Comparison of ENCODE assay signal across 23 cellular contexts in the genomic region with DNA sequence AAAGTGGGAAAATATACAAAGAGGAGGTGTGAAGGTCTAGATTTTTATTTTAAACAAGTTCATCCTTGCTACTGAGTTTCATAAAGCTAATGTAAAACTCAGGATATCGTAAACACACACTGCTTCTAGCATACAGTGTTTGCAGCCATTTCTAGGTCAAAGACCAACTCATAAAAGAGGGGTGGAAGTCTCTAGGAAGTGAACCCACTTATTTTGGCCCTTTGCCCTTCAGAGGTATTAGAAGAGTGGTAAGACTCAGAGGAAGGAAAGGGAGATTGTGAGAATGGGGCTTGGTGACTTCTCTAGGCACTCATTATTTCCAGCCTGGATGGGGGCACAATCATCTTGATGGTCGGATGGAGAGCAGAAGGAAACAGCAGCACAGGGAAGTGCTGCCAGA.
DNase-seq lines count a peak whose midpoint lies in the region; ATAC-seq, FAIRE-seq and TF ChIP-seq lines count a peak whose summit lies in the region.
"Had no signal": no experiment of that assay in that cellular context is flagged by ENCODE, and none has a peak within 500 bp of the region (broad histone marks: within the 10 kb centered on the region; RNA-seq: fewer than 3 reads in every experiment).

No MANE protein-coding gene starts in this region.

- no peaks in the 10 kb centered on the region for H3K79me2 ChIP-seq in HCT116 (ENCODE audit: insufficient read depth, low read length)
- no peaks in the 10 kb centered on the region for H3K79me2 ChIP-seq in OCI-LY3 (ENCODE audit: low read length)
- no peaks in the 10 kb centered on the region for H3K79me2 ChIP-seq in endothelial cell of umbilical vein (ENCODE audit: control insufficient read depth, insufficient read depth, low read length)
- H3K79me2 ChIP-seq in osteoblast (ENCODE audit: insufficient read depth, low read length) = no peaks in the 10 kb centered on the region

- CTCF ChIA-PET in HCT116 (lab: Charles Lee) (interaction anchor here (0.7 kb wide), 1 partner anchor 302 kb away, joined by 3 read pairs; no protein-coding TSS in a partner anchor), endothelial cell of umbilical vein (lab: Charles Lee) (interaction anchor here (1.5 to 2.1 kb wide), 3 partner anchors 10 to 243 kb away, joined by 4 to 12 read pairs (median 7); no protein-coding TSS in a partner anchor)
- CTCF ChIA-PET in activated CD4-positive, alpha-beta T cell treated with anti-CD3 and anti-CD28 coated beads for 36 hours (lab: Charles Lee) = no interaction called here

- POLR2A ChIA-PET in HCT116 (lab: Charles Lee) = no interaction called here
- POLR2A ChIA-PET in endothelial cell of umbilical vein (lab: Charles Lee) = no interaction called here
- POLR2A ChIA-PET in activated CD4-positive, alpha-beta T cell treated with anti-CD3 and anti-CD28 coated beads for 36 hours (lab: Charles Lee) = no interaction called here

- H3K9ac ChIP-seq in HCT116 (ENCODE audit: low read length) (no peak overlapping the region), OCI-LY3 (ENCODE audit: low read length) (no peak overlapping the region), endothelial cell of umbilical vein (replicated peaks; ENCODE audit: extremely low read depth, insufficient read depth, low read length) (no peak overlapping the region), kidney (ENCODE audit: low read length in 2 of 2) (no peak overlapping the region)

- dilution Hi-C loops in endothelial cell of umbilical vein (cut with MboI; ENCODE audit: extremely low pct_ligation_motif_present, low sequenced_read_pairs) = loop anchor here (25.0 kb wide), 1 partner anchor 228 kb away; no protein-coding TSS in a partner anchor

- H3K4me1 ChIP-seq in HCT116 (ENCODE audit: control insufficient read depth in 1 of 2, insufficient read depth in 2 of 2, low read length in 2 of 2) (no peaks in the 10 kb centered on the region; a peak in 1 of 4 replicates), OCI-LY3 (ENCODE audit: low read length) (peaks cover 14% of the 10 kb centered on the region), endothelial cell of umbilical vein (ENCODE audit: control insufficient read depth, extremely low read depth, insufficient read depth, low read length) (peaks cover 42% of the 10 kb centered on the region), osteoblast (ENCODE audit: insufficient read depth, low read length) (peaks cover 15% of the 10 kb centered on the region), kidney (ENCODE audit: control insufficient read depth in 1 of 2, insufficient read depth in 1 of 2, low read depth in 1 of 2, low read length in 2 of 2) (peaks cover 2 to 5% of the 10 kb centered on the region in 2 donors)

- H3K36me3 Mint-ChIP-seq in activated CD4-positive, alpha-beta T cell treated with anti-CD3 and anti-CD28 coated beads for 36 hours (ENCODE audit: low read depth) = no peaks in the 10 kb centered on the region
- H3K36me3 Mint-ChIP-seq: CD8-positive, alpha-beta memory T cell had no signal

- RAD21 ChIA-PET in HCT116 (lab: Charles Lee; ENCODE audit: low non-redundant PET in 1 of 2, low total read pairs in 2 of 2, uncharacterized antibody in 2 of 2, unreplicated experiment in 2 of 2) = no interaction called here

- intact Hi-C loops in HCT116 (cut with micrococcal nuclease) = no loop called here
- intact Hi-C loops in endothelial cell of umbilical vein (cut with micrococcal nuclease) = no loop called here
- intact Hi-C loops in activated CD4-positive, alpha-beta T cell treated with anti-CD3 and anti-CD28 coated beads for 36 hours (cut with DNase I, micrococcal nuclease) = no loop called here
- intact Hi-C loops in kidney (cut with DNase I) = no loop called here

- H3K36me3 ChIP-seq in HCT116 (ENCODE audit: control insufficient read depth in 1 of 2, insufficient read depth in 2 of 2, low read length in 2 of 2) (no peaks in the 10 kb centered on the region), OCI-LY3 (replicated peaks; ENCODE audit: low read depth, low read length) (no peaks in the 10 kb centered on the region), endothelial cell of umbilical vein (ENCODE audit: control insufficient read depth in 2 of 2, extremely low read depth in 1 of 2, insufficient read depth in 2 of 2, low read length in 2 of 2) (no peaks in the 10 kb centered on the region), osteoblast (ENCODE audit: insufficient read depth, low read length) (no peaks in the 10 kb centered on the region), kidney (ENCODE audit: control insufficient read depth in 1 of 2, insufficient read depth in 2 of 2, low read length in 2 of 2) (no peaks in the 10 kb centered on the region)

- no peak for TF ChIP-seq CTCF in HCT116 (IDR thresholded peaks at IDR 0.05 in 2 of 3, conservative IDR thresholded peaks at IDR 0.05 in 1 of 3; ENCODE audit: borderline replicate concordance in 1 of 3, insufficient read depth in 1 of 3, low read depth in 2 of 3, low read length in 2 of 3)
- TF ChIP-seq CTCF in OCI-LY3 (IDR thresholded peaks at IDR 0.05; ENCODE audit: low read depth, low read length) = no peak
- TF ChIP-seq CTCF in endothelial cell of umbilical vein (IDR thresholded peaks at IDR 0.05; ENCODE audit: extremely low read depth in 1 of 2, insufficient read depth in 1 of 2, low read depth in 1 of 2, low read length in 2 of 2) = no peak
- TF ChIP-seq CTCF in osteoblast (IDR thresholded peaks at IDR 0.05; ENCODE audit: extremely low read depth, low read depth, low read length) = no peak
- TF ChIP-seq CTCF in kidney (IDR thresholded peaks at IDR 0.05; ENCODE audit: borderline replicate concordance, extremely low read depth, insufficient read depth) = no peak

- H3K4me3 ChIP-seq in HCT116 (replicated peaks in 1 of 2; ENCODE audit: low read depth in 1 of 2, low read length in 2 of 2) (no peak overlapping the region), OCI-LY3 (ENCODE audit: low read length) (no peak overlapping the region), endothelial cell of umbilical vein (replicated peaks in 1 of 3; ENCODE audit: insufficient read depth in 1 of 3, low read depth in 1 of 3, low read length in 3 of 3) (no peak overlapping the region), osteoblast (ENCODE audit: insufficient read depth, low read length) (no peak overlapping the region), kidney (ENCODE audit: low read length in 2 of 2) (no peak overlapping the region)
- H3K4me3 ChIP-seq: K562 had no signal

- no peak overlapping the region for H3K27ac Mint-ChIP-seq in activated CD4-positive, alpha-beta T cell treated with anti-CD3 and anti-CD28 coated beads for 36 hours
- H3K27ac Mint-ChIP-seq: CD8-positive, alpha-beta memory T cell had no signal

- no peak for TF ChIP-seq POLR2A in HCT116 (IDR thresholded peaks at IDR 0.05; ENCODE audit: borderline replicate concordance, extremely low read depth, insufficient read depth, insufficient read length)
- no peak for TF ChIP-seq POLR2A in endothelial cell of umbilical vein (IDR thresholded peaks at IDR 0.05; ENCODE audit: low read depth, low read length)

- no TSS peak for BruUV-seq in HCT116 (replicated peaks; lab: Mats Ljungman, UMichigan)
- no TSS peak for BruUV-seq in endothelial cell of umbilical vein (replicated peaks; lab: Mats Ljungman, UMichigan)

- H3K9me3 Mint-ChIP-seq in activated CD4-positive, alpha-beta T cell treated with anti-CD3 and anti-CD28 coated beads for 36 hours (ENCODE audit: low read depth) = no peaks in the 10 kb centered on the region

- ATAC-seq in HCT116 (no peak), GM18868 (IDR thresholded peaks at IDR 0.05; ENCODE audit: unreplicated experiment) (no peak)
- ATAC-seq in activated CD4-positive, alpha-beta T cell treated with anti-CD3 and anti-CD28 coated beads for 36 hours = no peak
- ATAC-seq: K562 had no signal

- no peak overlapping the region for H2AFZ ChIP-seq in HCT116 (ENCODE audit: low read depth, low read length, poor library complexity, severe bottlenecking)
- no peak overlapping the region for H2AFZ ChIP-seq in OCI-LY3 (ENCODE audit: low read depth, low read length)
- H2AFZ ChIP-seq in endothelial cell of umbilical vein (ENCODE audit: low read depth, low read length) = peak overlapping the region; percentile 29
- peak overlapping the region; percentile 43 for H2AFZ ChIP-seq in osteoblast (ENCODE audit: low read length)

- no peaks in the 10 kb centered on the region for H3K4me1 Mint-ChIP-seq in activated CD4-positive, alpha-beta T cell treated with anti-CD3 and anti-CD28 coated beads for 36 hours

- H3K9me1 ChIP-seq in endothelial cell of umbilical vein (replicated peaks; ENCODE audit: control insufficient read depth, extremely low read depth, insufficient read depth, low read length) = no peaks in the 10 kb centered on the region

- H3K9me2 ChIP-seq in HCT116 (ENCODE audit: insufficient read depth) = no peaks in the 10 kb centered on the region

- H4K20me1 ChIP-seq in HCT116 (ENCODE audit: insufficient read depth) (no peaks in the 10 kb centered on the region), OCI-LY3 (ENCODE audit: insufficient read depth, low read length) (no peaks in the 10 kb centered on the region), endothelial cell of umbilical vein (replicated peaks; ENCODE audit: control insufficient read depth, extremely low read depth, insufficient read depth, low read length) (no peaks in the 10 kb centered on the region), osteoblast (ENCODE audit: insufficient read depth, low read length) (no peaks in the 10 kb centered on the region)

- no peak for TF ChIP-seq RAD21 in HCT116 (IDR thresholded peaks at IDR 0.05; ENCODE audit: low read depth)

- FAIRE-seq in endothelial cell of umbilical vein (lab: Jason Lieb, UNC) (no peak), kidney (lab: Jason Lieb, UNC) (no peak)
- FAIRE-seq: GM19239, H54 had no signal

- peaks cover 11% of the 10 kb centered on the region for H3K27me3 Mint-ChIP-seq in activated CD4-positive, alpha-beta T cell treated with anti-CD3 and anti-CD28 coated beads for 36 hours

- H3K9me3 ChIP-seq in HCT116 (ENCODE audit: control insufficient read depth in 1 of 2, insufficient read depth in 1 of 2, low read depth in 1 of 2, low read length in 2 of 2) = peaks cover 0 to 4% of the 10 kb centered on the region in 2 experiments; a peak in 1 of 4 replicates
- H3K9me3 ChIP-seq in OCI-LY3 (ENCODE audit: insufficient read depth, low read length) = no peaks in the 10 kb centered on the region
- H3K9me3 ChIP-seq in endothelial cell of umbilical vein (replicated peaks; ENCODE audit: control insufficient read depth, insufficient read depth, low read length) = no peaks in the 10 kb centered on the region
- no peaks in the 10 kb centered on the region for H3K9me3 ChIP-seq in osteoblast (ENCODE audit: low read depth, low read length)
- H3K9me3 ChIP-seq in kidney (ENCODE audit: control insufficient read depth in 1 of 2, low read length in 2 of 2) = no peaks in the 10 kb centered on the region

- DNase-seq in HCT116 (ENCODE audit: low read depth, low spot score) = no peak
- DNase-seq in endothelial cell of umbilical vein (ENCODE audit: low read depth, low spot score) = no peak
- DNase-seq in osteoblast (ENCODE audit: insufficient read length, low spot score, missing footprints) = no peak
- DNase-seq in activated CD4-positive, alpha-beta T cell treated with anti-CD3 and anti-CD28 coated beads for 36 hours = no peak
- DNase-seq in kidney = no peak
- no peak for DNase-seq in NCI-H1436 treated with DMSO at 0.1 percent for 48 hours (lab: John Stamatoyannopoulos, UW)
- DNase-seq: Calu3; CD8-positive, alpha-beta memory T cell; DMS53; GF-D8; NCI-H1092; NCI-H1436; NCI-H1930; NCI-H510A; NCI-H748 treated with DMSO at 0.1 percent for 48 hours; SHP77 treated with DMSO at 0.1 percent for 48 hours had no signal

- no peaks in the 10 kb centered on the region for H3K27me3 ChIP-seq in HCT116 (ENCODE audit: insufficient read depth, low read length)
- H3K27me3 ChIP-seq in OCI-LY3 (ENCODE audit: low read depth, low read length) = no peaks in the 10 kb centered on the region
- no peaks in the 10 kb centered on the region for H3K27me3 ChIP-seq in endothelial cell of umbilical vein (ENCODE audit: control insufficient read depth in 2 of 2, insufficient read depth in 2 of 2, low read length in 2 of 2)
- H3K27me3 ChIP-seq in osteoblast (ENCODE audit: insufficient read depth, low read length) = no peaks in the 10 kb centered on the region

- H3K27ac ChIP-seq in HCT116 (ENCODE audit: low read depth, low read length) (no peak overlapping the region), OCI-LY3 (ENCODE audit: low read length) (no peak overlapping the region), endothelial cell of umbilical vein (ENCODE audit: insufficient read depth, low read depth, low read length) (peak overlapping the region; percentile 1), osteoblast (ENCODE audit: low read depth, low read length) (no peak overlapping the region), kidney (ENCODE audit: low read depth in 2 of 2, low read length in 2 of 2) (no peak overlapping the region)
- H3K27ac ChIP-seq: C4-2B, RWPE1 had no signal

- no peak overlapping the region for H3K4me3 Mint-ChIP-seq in activated CD4-positive, alpha-beta T cell treated with anti-CD3 and anti-CD28 coated beads for 36 hours
- H3K4me3 Mint-ChIP-seq: CD8-positive, alpha-beta memory T cell had no signal

- H3K4me2 ChIP-seq in HCT116 (ENCODE audit: low read length) (no peak overlapping the region), OCI-LY3 (ENCODE audit: low read length) (peak overlapping the region; percentile 7), endothelial cell of umbilical vein (ENCODE audit: insufficient read depth, low read length) (no peak overlapping the region), osteoblast (ENCODE audit: insufficient read depth, low read length) (peak overlapping the region; percentile 39)

Comparison
In these comparisons a context has a peak if more than half of its experiments do, and no peak if none do; other contexts are left out.
1. H2AFZ ChIP-seq: peak in endothelial cell of umbilical vein (single experiment) and osteoblast (single experiment); none in HCT116 (single experiment) and OCI-LY3 (single experiment).
2. H3K4me2 ChIP-seq: peak in OCI-LY3 (single experiment) and osteoblast (single experiment); none in HCT116 (single experiment) and endothelial cell of umbilical vein (single experiment).